ENCODE assay signal across 24 cellular contexts in genomic region chr6:90144928-90145520, GRCh38.
DNase-seq lines count a peak whose midpoint lies in the region; ATAC-seq and TF ChIP-seq lines count a peak whose summit lies in the region.
"Had no signal": no experiment of that assay in that cellular context is flagged by ENCODE, and none has a peak within 500 bp of the region (broad histone marks: within the 10 kb centered on the region; RNA-seq: fewer than 3 reads in every experiment).

No MANE protein-coding gene starts in this region.

- H3K27me3 Mint-ChIP-seq in activated naive CD4-positive, alpha-beta T cell treated with anti-CD3 and anti-CD28 coated beads for 36 hours (ENCODE audit: low read depth) = no peaks in the 10 kb centered on the region
- no peaks in the 10 kb centered on the region for H3K27me3 Mint-ChIP-seq in memory B cell
- H3K27me3 Mint-ChIP-seq in stimulated activated naive CD8-positive, alpha-beta T cell treated with anti-CD3 and anti-CD28 coated beads, Interleukin-15, Interleukin-2, amounts not matched to agents 100 ng/mL and 50 ng/mL, for 24 hours = no peaks in the 10 kb centered on the region

- H3K27ac ChIP-seq in SK-N-SH (ENCODE audit: low read depth in 2 of 2, low read length in 1 of 2) = no peak overlapping the region; a peak in 1 of 4 replicates
- H3K27ac ChIP-seq: breast epithelium, C4-2B, colonic mucosa, heart left ventricle, SJSA1, skin epidermis, thoracic aorta had no signal

- H3K4me3 Mint-ChIP-seq in activated naive CD4-positive, alpha-beta T cell treated with anti-CD3 and anti-CD28 coated beads for 36 hours = peak overlapping the region; percentile 49
- H3K4me3 Mint-ChIP-seq in memory B cell = no peak overlapping the region
- H3K4me3 Mint-ChIP-seq in stimulated activated naive CD8-positive, alpha-beta T cell treated with anti-CD3 and anti-CD28 coated beads, Interleukin-15, Interleukin-2, amounts not matched to agents 100 ng/mL and 50 ng/mL, for 24 hours = peak overlapping the region; percentile 73

- H4K20me1 ChIP-seq in SK-N-SH (ENCODE audit: insufficient read depth) = no peaks in the 10 kb centered on the region

- no peak overlapping the region for H3K4me2 ChIP-seq in SK-N-SH

- peaks cover 13% of the 10 kb centered on the region for H3K36me3 Mint-ChIP-seq in activated naive CD4-positive, alpha-beta T cell treated with anti-CD3 and anti-CD28 coated beads for 36 hours (ENCODE audit: low read depth)
- peaks cover 19% of the 10 kb centered on the region for H3K36me3 Mint-ChIP-seq in memory B cell
- peaks cover 65% of the 10 kb centered on the region for H3K36me3 Mint-ChIP-seq in stimulated activated naive CD8-positive, alpha-beta T cell treated with anti-CD3 and anti-CD28 coated beads, Interleukin-15, Interleukin-2, amounts not matched to agents 100 ng/mL and 50 ng/mL, for 24 hours (ENCODE audit: low read depth)

- H3K4me1 Mint-ChIP-seq in activated naive CD4-positive, alpha-beta T cell treated with anti-CD3 and anti-CD28 coated beads for 36 hours (ENCODE audit: low read depth) = peaks cover 88% of the 10 kb centered on the region
- H3K4me1 Mint-ChIP-seq in memory B cell = peaks cover 39% of the 10 kb centered on the region
- H3K4me1 Mint-ChIP-seq in stimulated activated naive CD8-positive, alpha-beta T cell treated with anti-CD3 and anti-CD28 coated beads, Interleukin-15, Interleukin-2, amounts not matched to agents 100 ng/mL and 50 ng/mL, for 24 hours (ENCODE audit: low read depth) = peaks cover 97% of the 10 kb centered on the region

- no peaks in the 10 kb centered on the region for H3K9me3 Mint-ChIP-seq in activated naive CD4-positive, alpha-beta T cell treated with anti-CD3 and anti-CD28 coated beads for 36 hours
- H3K9me3 Mint-ChIP-seq in memory B cell = no peaks in the 10 kb centered on the region
- H3K9me3 Mint-ChIP-seq in stimulated activated naive CD8-positive, alpha-beta T cell treated with anti-CD3 and anti-CD28 coated beads, Interleukin-15, Interleukin-2, amounts not matched to agents 100 ng/mL and 50 ng/mL, for 24 hours = no peaks in the 10 kb centered on the region

- no peak overlapping the region for H2AFZ ChIP-seq in SK-N-SH (ENCODE audit: low read depth)

- no peak for TF ChIP-seq EP300 in SK-N-SH (IDR thresholded peaks at IDR 0.05; ENCODE audit: borderline replicate concordance in 1 of 2, low read depth in 1 of 2, low read length in 1 of 2)

- DNase-seq in activated naive CD4-positive, alpha-beta T cell treated with anti-CD3 and anti-CD28 coated beads for 36 hours = no peak
- no peak for DNase-seq in activated naive CD4-positive, alpha-beta T cell (lab: John Stamatoyannopoulos, UW)
- DNase-seq in SK-N-SH (no peak), memory B cell (ENCODE audit: low spot score in 2 of 2) (no peak)
- DNase-seq in central memory CD4-positive, alpha-beta T cell = no peak
- DNase-seq: activated CD4-positive, alpha-beta T cell treated with anti-CD3 and anti-CD28 coated beads, Interleukin-2, amount 50 U/mL, for 1 hour; amniotic stem cell; colonic mucosa; effector memory CD4-positive, alpha-beta T cell; erythroblast; foreskin fibroblast; heart left ventricle; Kasumi-1; left cardiac atrium; mesenchymal stem cell; NCI-H1694; NCI-H526 treated with DMSO at 0.1 percent for 48 hours had no signal

- no peaks in the 10 kb centered on the region for H3K79me2 ChIP-seq in SK-N-SH (ENCODE audit: insufficient read depth)

- no peak for TF ChIP-seq RAD21 in SK-N-SH (IDR thresholded peaks at IDR 0.05; ENCODE audit: low read length)

- no peaks in the 10 kb centered on the region for H3F3A ChIP-seq in SK-N-SH (replicated peaks; ENCODE audit: insufficient read depth)

- peak overlapping the region; percentile 91 for H3K27ac Mint-ChIP-seq in activated naive CD4-positive, alpha-beta T cell treated with anti-CD3 and anti-CD28 coated beads for 36 hours
- H3K27ac Mint-ChIP-seq in memory B cell = peak overlapping the region; percentile 35
- peak overlapping the region; percentile 98 for H3K27ac Mint-ChIP-seq in stimulated activated naive CD8-positive, alpha-beta T cell treated with anti-CD3 and anti-CD28 coated beads, Interleukin-15, Interleukin-2, amounts not matched to agents 100 ng/mL and 50 ng/mL, for 24 hours

- no peaks in the 10 kb centered on the region for H3K27me3 ChIP-seq in SK-N-SH (ENCODE audit: insufficient read depth)
- H3K27me3 ChIP-seq: breast epithelium, colonic mucosa, heart left ventricle, SJSA1 had no signal

- H3K4me3 ChIP-seq in SK-N-SH (ENCODE audit: low read depth in 2 of 2, low read length in 1 of 2) = no peak overlapping the region
- H3K4me3 ChIP-seq: breast epithelium, colonic mucosa, heart left ventricle, SJSA1, skin epidermis, thoracic aorta had no signal

- ATAC-seq in memory B cell (ENCODE audit: low read depth) (no peak), GM19397 (IDR thresholded peaks at IDR 0.05; ENCODE audit: unreplicated experiment) (no peak)
- ATAC-seq: heart left ventricle, left cardiac atrium had no signal

- peaks cover 0 to 31% of the 10 kb centered on the region in 2 experiments; a peak in 2 of 4 replicates for H3K4me1 ChIP-seq in SK-N-SH (ENCODE audit: control insufficient read depth in 1 of 2, insufficient read depth in 2 of 2, low read depth in 1 of 2, low read length in 1 of 2)
- H3K4me1 ChIP-seq: breast epithelium, colonic mucosa had no signal

- TF ChIP-seq CTCF in SK-N-SH (IDR thresholded peaks at IDR 0.05) = no peak

- POLR2A ChIA-PET in SK-N-SH (lab: Yijun Ruan, JAX) = interaction anchor here (0.6 kb wide), 1 partner anchor 172 kb away, joined by 3 read pairs; no protein-coding TSS in a partner anchor

- H3K9me3 ChIP-seq in SK-N-SH = no peaks in the 10 kb centered on the region
- H3K9me3 ChIP-seq: breast epithelium, colonic mucosa, heart left ventricle, SJSA1, thoracic aorta had no signal

- H3K36me3 ChIP-seq in SK-N-SH (replicated peaks in 1 of 2; ENCODE audit: control insufficient read depth in 1 of 2, insufficient read depth in 2 of 2, low read length in 1 of 2) = no peaks in the 10 kb centered on the region
- H3K36me3 ChIP-seq: breast epithelium, colonic mucosa, heart left ventricle, SJSA1, thoracic aorta had no signal

- intact Hi-C loops in activated naive CD4-positive, alpha-beta T cell treated with anti-CD3 and anti-CD28 coated beads for 36 hours (cut with micrococcal nuclease) = loop anchor here (1.0 to 2.0 kb wide), 8 partner anchors 23 to 140 kb away; no protein-coding TSS in a partner anchor

- no peaks in the 10 kb centered on the region for H3K9me2 ChIP-seq in SK-N-SH

- WGBS in SK-N-SH (ENCODE audit: low lambda C conversion rate) = 87% methylated on average over 3 of the region's 3 CpGs

- no peak overlapping the region for H3K9ac ChIP-seq in SK-N-SH

- CTCF ChIA-PET in activated naive CD4-positive, alpha-beta T cell treated with anti-CD3 and anti-CD28 coated beads for 36 hours (lab: Charles Lee) = interaction anchor here (0.8 to 2.0 kb wide), 8 partner anchors 12 to 190 kb away, joined by 3 to 7 read pairs (median 3); no protein-coding TSS in a partner anchor
- CTCF ChIA-PET in SK-N-SH (lab: Yijun Ruan, JAX) = interaction anchor here (1.1 to 1.8 kb wide), 3 partner anchors 34 to 334 kb away, joined by 3 to 6 read pairs (median 3); no protein-coding TSS in a partner anchor

TF ChIP-seq in SK-N-SH, 30 proteins besides CTCF, POLR2A, EP300 and RAD21:
- TF ChIP-seq JUND (IDR thresholded peaks at IDR 0.05) (no peak), REST (IDR thresholded peaks at IDR 0.05; ENCODE audit: low read depth, low read length) (no peak), TCF12 (IDR thresholded peaks at IDR 0.05) (peak; percentile 52; the same call in 1 of the 2 replicates), PBX3 (IDR thresholded peaks at IDR 0.05) (peak; percentile 46)

Comparison
In these comparisons a context has a peak if more than half of its experiments do, and no peak if none do; other contexts are left out.
1. H3K27ac Mint-ChIP-seq: peak in every context shown above with its lines; median percentile 98 in stimulated activated naive CD8-positive, alpha-beta T cell treated with anti-CD3 and anti-CD28 coated beads, Interleukin-15, Interleukin-2, amounts not matched to agents 100 ng/mL and 50 ng/mL, for 24 hours; 91 in activated naive CD4-positive, alpha-beta T cell treated with anti-CD3 and anti-CD28 coated beads for 36 hours; 35 in memory B cell.